Comparison of ENCODE assay signal across 1 cellular context in genomic region chr4:1842339-1842895, GRCh38.
TF ChIP-seq lines count a peak whose summit lies in the region.

No MANE protein-coding gene starts in this region.

TF ChIP-seq in GM23338, 12 proteins besides CTCF, POLR2A, EP300 and RAD21:
- TF ChIP-seq NANOG (IDR thresholded peaks at IDR 0.05; ENCODE audit: borderline replicate concordance), result no peak
- TF ChIP-seq, protein P1, sequence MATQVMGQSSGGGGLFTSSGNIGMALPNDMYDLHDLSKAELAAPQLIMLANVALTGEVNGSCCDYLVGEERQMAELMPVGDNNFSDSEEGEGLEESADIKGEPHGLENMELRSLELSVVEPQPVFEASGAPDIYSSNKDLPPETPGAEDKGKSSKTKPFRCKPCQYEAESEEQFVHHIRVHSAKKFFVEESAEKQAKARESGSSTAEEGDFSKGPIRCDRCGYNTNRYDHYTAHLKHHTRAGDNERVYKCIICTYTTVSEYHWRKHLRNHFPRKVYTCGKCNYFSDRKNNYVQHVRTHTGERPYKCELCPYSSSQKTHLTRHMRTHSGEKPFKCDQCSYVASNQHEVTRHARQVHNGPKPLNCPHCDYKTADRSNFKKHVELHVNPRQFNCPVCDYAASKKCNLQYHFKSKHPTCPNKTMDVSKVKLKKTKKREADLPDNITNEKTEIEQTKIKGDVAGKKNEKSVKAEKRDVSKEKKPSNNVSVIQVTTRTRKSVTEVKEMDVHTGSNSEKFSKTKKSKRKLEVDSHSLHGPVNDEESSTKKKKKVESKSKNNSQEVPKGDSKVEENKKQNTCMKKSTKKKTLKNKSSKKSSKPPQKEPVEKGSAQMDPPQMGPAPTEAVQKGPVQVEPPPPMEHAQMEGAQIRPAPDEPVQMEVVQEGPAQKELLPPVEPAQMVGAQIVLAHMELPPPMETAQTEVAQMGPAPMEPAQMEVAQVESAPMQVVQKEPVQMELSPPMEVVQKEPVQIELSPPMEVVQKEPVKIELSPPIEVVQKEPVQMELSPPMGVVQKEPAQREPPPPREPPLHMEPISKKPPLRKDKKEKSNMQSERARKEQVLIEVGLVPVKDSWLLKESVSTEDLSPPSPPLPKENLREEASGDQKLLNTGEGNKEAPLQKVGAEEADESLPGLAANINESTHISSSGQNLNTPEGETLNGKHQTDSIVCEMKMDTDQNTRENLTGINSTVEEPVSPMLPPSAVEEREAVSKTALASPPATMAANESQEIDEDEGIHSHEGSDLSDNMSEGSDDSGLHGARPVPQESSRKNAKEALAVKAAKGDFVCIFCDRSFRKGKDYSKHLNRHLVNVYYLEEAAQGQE (IDR thresholded peaks at IDR 0.05; ENCODE audit: unreplicated experiment), result no peak
- no peak for TF ChIP-seq EZH2 (IDR thresholded peaks at IDR 0.05; ENCODE audit: low read depth, unreplicated experiment)
- TF ChIP-seq CREB1 (CRISPR knock-in tag; IDR thresholded peaks at IDR 0.05; ENCODE audit: low read depth), result no peak
- TF ChIP-seq EZH2phosphoT487 (IDR thresholded peaks at IDR 0.05; ENCODE audit: unreplicated experiment), result no peak
- no peak for TF ChIP-seq JUNB (IDR thresholded peaks at IDR 0.05; ENCODE audit: unreplicated experiment)
- no peak for TF ChIP-seq ETS1 (IDR thresholded peaks at IDR 0.05)
- no peak for TF ChIP-seq ZNF462 (CRISPR knock-in tag; IDR thresholded peaks at IDR 0.05)
- no peak for TF ChIP-seq POLR2AphosphoS5 (IDR thresholded peaks at IDR 0.05; ENCODE audit: low read depth)
- no peak for TF ChIP-seq ZNF331 (CRISPR knock-in tag; IDR thresholded peaks at IDR 0.05; ENCODE audit: low read depth)
- TF ChIP-seq STAT1 (IDR thresholded peaks at IDR 0.05; ENCODE audit: unreplicated experiment), result no peak
- no peak for TF ChIP-seq ZNF114 (CRISPR knock-in tag; IDR thresholded peaks at IDR 0.05)
